ENCODE assay signal across 11 cellular contexts in genomic region chr6:107656883-107657282, GRCh38.
DNase-seq lines count a peak whose midpoint lies in the region; ATAC-seq and TF ChIP-seq lines count a peak whose summit lies in the region.
"Had no signal": no experiment of that assay in that cellular context is flagged by ENCODE, and none has a peak within 500 bp of the region (broad histone marks: within the 10 kb centered on the region; RNA-seq: fewer than 3 reads in every experiment).

No MANE protein-coding gene starts in this region.

- H3K4me1 Mint-ChIP-seq in activated naive CD8-positive, alpha-beta T cell treated with anti-CD3 and anti-CD28 coated beads, Interleukin-2, amount 10 ng/mL, durations not matched to agents 7 days and 5 days = peaks cover 51% of the 10 kb centered on the region
- H3K4me1 Mint-ChIP-seq in progenitor cell of endocrine pancreas (ENCODE audit: low read depth) (peaks cover 37% of the 10 kb centered on the region), glutamatergic neuron (ENCODE audit: low read depth, unreplicated experiment) (peaks cover 28% of the 10 kb centered on the region)

- no peak overlapping the region for H3K27ac ChIP-seq in BLaER1
- no peak overlapping the region for H3K27ac ChIP-seq in KMS-11
- H3K27ac ChIP-seq in mesenchymal stem cell (ENCODE audit: low read length, poor library complexity, severe bottlenecking) = no peak overlapping the region
- H3K27ac ChIP-seq: prostate gland had no signal

- no peak overlapping the region for H3K4ac ChIP-seq in mesenchymal stem cell (ENCODE audit: low read depth in 1 of 2, low read length in 2 of 2)

- POLR2A ChIA-PET in activated naive CD8-positive, alpha-beta T cell treated with anti-CD3 and anti-CD28 coated beads, Interleukin-2, amount 10 ng/mL, durations not matched to agents 7 days and 5 days (lab: Charles Lee) = interaction anchor here (1.4 to 5.3 kb wide), 10 partner anchors 9 to 338 kb away, joined by 3 to 55 read pairs (median 11); partner anchors contain the start of genes PDSS2 and SOBP

- no peak overlapping the region for H2BK12ac ChIP-seq in mesenchymal stem cell (ENCODE audit: low read length in 2 of 2)

- H2BK120ac ChIP-seq in mesenchymal stem cell (ENCODE audit: low read depth, low read length) = no peak overlapping the region

- H3K36me3 ChIP-seq in BLaER1 (no peaks in the 10 kb centered on the region), KMS-11 (ENCODE audit: insufficient read depth) (no peaks in the 10 kb centered on the region), mesenchymal stem cell (ENCODE audit: control insufficient read depth in 1 of 2, insufficient read depth in 2 of 2, low read depth in 1 of 2, low read length in 2 of 2) (peaks cover 0 to 19% of the 10 kb centered on the region in 2 experiments)
- H3K36me3 ChIP-seq: prostate gland had no signal

- H3K27me3 ChIP-seq in BLaER1 (no peaks in the 10 kb centered on the region), KMS-11 (ENCODE audit: insufficient read depth, low read depth) (no peaks in the 10 kb centered on the region), mesenchymal stem cell (ENCODE audit: control insufficient read depth in 1 of 2, insufficient read depth in 1 of 2, low read length in 2 of 2) (no peaks in the 10 kb centered on the region)

- no peak overlapping the region for H2AK5ac ChIP-seq in mesenchymal stem cell (ENCODE audit: low read length, severe bottlenecking)

- H3K18ac ChIP-seq in mesenchymal stem cell (ENCODE audit: low read depth in 1 of 2, low read length in 2 of 2) = peak overlapping the region in 1 of 2 experiments; percentile 29

- H3K9me3 ChIP-seq in BLaER1 = peaks cover 4% of the 10 kb centered on the region
- no peaks in the 10 kb centered on the region for H3K9me3 ChIP-seq in mesenchymal stem cell (ENCODE audit: control insufficient read depth, low read length)
- H3K9me3 ChIP-seq: prostate gland had no signal

- peak overlapping the region; percentile 83 for H3K4me2 ChIP-seq in BLaER1
- peak overlapping the region; percentile 53 for H3K4me2 ChIP-seq in KMS-11
- H3K4me2 ChIP-seq in mesenchymal stem cell (ENCODE audit: low read length, poor library complexity, severe bottlenecking) = no peak overlapping the region

- H3K4me3 Mint-ChIP-seq in activated naive CD8-positive, alpha-beta T cell treated with anti-CD3 and anti-CD28 coated beads, Interleukin-2, amount 10 ng/mL, durations not matched to agents 7 days and 5 days = peak overlapping the region; percentile 87
- H3K4me3 Mint-ChIP-seq in progenitor cell of endocrine pancreas (ENCODE audit: low read depth) (no peak overlapping the region), glutamatergic neuron (ENCODE audit: unreplicated experiment) (no peak overlapping the region)

- WGBS in mesenchymal stem cell = 73% methylated on average over 8 of the region's 8 CpGs

- no peaks in the 10 kb centered on the region for H3K79me2 ChIP-seq in KMS-11 (ENCODE audit: insufficient read depth, low read depth)

- H3K23ac ChIP-seq in mesenchymal stem cell (ENCODE audit: low read length in 2 of 2) = no peak overlapping the region

- DNase-seq in activated naive CD8-positive, alpha-beta T cell treated with anti-CD3 and anti-CD28 coated beads, Interleukin-2, amount 10 ng/mL, durations not matched to agents 7 days and 5 days = no peak
- DNase-seq in mesenchymal stem cell (no peak), progenitor cell of endocrine pancreas (ENCODE audit: low spot score, unreplicated experiment) (no peak), glutamatergic neuron (no peak), DMS114 treated with DMSO at 0.1 percent for 48 hours (lab: John Stamatoyannopoulos, UW; ENCODE audit: unreplicated experiment) (no peak)
- DNase-seq: activated T-cell treated with anti-CD3 and anti-CD28 coated beads, Interleukin-2, amount 50 U/mL, for 48 hours; NCI-H2081 treated with DMSO at 0.1 percent for 48 hours had no signal

- no peak for TF ChIP-seq CTCF in KMS-11 (conservative IDR thresholded peaks at IDR 0.05; ENCODE audit: low read depth, low read length)
- no peak for TF ChIP-seq CTCF in progenitor cell of endocrine pancreas (IDR thresholded peaks at IDR 0.05; ENCODE audit: unreplicated experiment)
- TF ChIP-seq CTCF in glutamatergic neuron (IDR thresholded peaks at IDR 0.05; ENCODE audit: partially characterized antibody, unreplicated experiment) = no peak

- H4K91ac ChIP-seq in mesenchymal stem cell (ENCODE audit: low read length) = no peak overlapping the region

- H3K9ac ChIP-seq in BLaER1 (no peak overlapping the region), KMS-11 (no peak overlapping the region), mesenchymal stem cell (ENCODE audit: low read length) (no peak overlapping the region)

- H2BK5ac ChIP-seq in mesenchymal stem cell (ENCODE audit: low read depth, low read length, poor library complexity, severe bottlenecking) = no peak overlapping the region

- H3K9me3 Mint-ChIP-seq in activated naive CD8-positive, alpha-beta T cell treated with anti-CD3 and anti-CD28 coated beads, Interleukin-2, amount 10 ng/mL, durations not matched to agents 7 days and 5 days = peaks cover 3% of the 10 kb centered on the region
- peaks cover 10% of the 10 kb centered on the region for H3K9me3 Mint-ChIP-seq in progenitor cell of endocrine pancreas (ENCODE audit: low read depth)
- H3K9me3 Mint-ChIP-seq in glutamatergic neuron (ENCODE audit: unreplicated experiment) = peaks cover 4% of the 10 kb centered on the region

- peak; percentile 5 for ATAC-seq in activated naive CD8-positive, alpha-beta T cell treated with anti-CD3 and anti-CD28 coated beads, Interleukin-2, amount 10 ng/mL, durations not matched to agents 7 days and 5 days (ENCODE audit: low read depth)
- no peak for ATAC-seq in HG03342 (IDR thresholded peaks at IDR 0.05; ENCODE audit: unreplicated experiment)

- H3K14ac ChIP-seq in mesenchymal stem cell (ENCODE audit: low read length in 2 of 2) = no peak overlapping the region

- H3K79me1 ChIP-seq in mesenchymal stem cell (replicated peaks; ENCODE audit: low read length, poor library complexity, severe bottlenecking) = no peaks in the 10 kb centered on the region

- peaks cover 3% of the 10 kb centered on the region for H3K36me3 Mint-ChIP-seq in activated naive CD8-positive, alpha-beta T cell treated with anti-CD3 and anti-CD28 coated beads, Interleukin-2, amount 10 ng/mL, durations not matched to agents 7 days and 5 days
- H3K36me3 Mint-ChIP-seq in progenitor cell of endocrine pancreas (ENCODE audit: insufficient read depth) (peaks cover 10% of the 10 kb centered on the region), glutamatergic neuron (ENCODE audit: unreplicated experiment) (peaks cover 6% of the 10 kb centered on the region)

- H3K4me3 ChIP-seq in BLaER1 (no peak overlapping the region), KMS-11 (IDR thresholded peaks at IDR 0.05; ENCODE audit: insufficient read depth, low read depth, low read length) (no peak overlapping the region), mesenchymal stem cell (ENCODE audit: insufficient read depth in 1 of 2, low read depth in 1 of 2, low read length in 2 of 2) (no peak overlapping the region)
- H3K4me3 ChIP-seq: prostate gland had no signal

- H4K20me1 ChIP-seq in BLaER1 (no peaks in the 10 kb centered on the region), KMS-11 (ENCODE audit: insufficient read depth) (no peaks in the 10 kb centered on the region)

- peak overlapping the region; percentile 96 for H3K27ac Mint-ChIP-seq in activated naive CD8-positive, alpha-beta T cell treated with anti-CD3 and anti-CD28 coated beads, Interleukin-2, amount 10 ng/mL, durations not matched to agents 7 days and 5 days
- H3K27ac Mint-ChIP-seq in progenitor cell of endocrine pancreas (no peak overlapping the region), glutamatergic neuron (ENCODE audit: unreplicated experiment) (no peak overlapping the region)

- H2BK15ac ChIP-seq in mesenchymal stem cell (ENCODE audit: low read depth, poor library complexity, severe bottlenecking) = peak overlapping the region; percentile 58

- no peaks in the 10 kb centered on the region for H3K27me3 Mint-ChIP-seq in activated naive CD8-positive, alpha-beta T cell treated with anti-CD3 and anti-CD28 coated beads, Interleukin-2, amount 10 ng/mL, durations not matched to agents 7 days and 5 days
- no peaks in the 10 kb centered on the region for H3K27me3 Mint-ChIP-seq in progenitor cell of endocrine pancreas
- no peaks in the 10 kb centered on the region for H3K27me3 Mint-ChIP-seq in glutamatergic neuron (ENCODE audit: unreplicated experiment)

- no peak overlapping the region for H4K8ac ChIP-seq in mesenchymal stem cell (ENCODE audit: low read length)

- H3K4me1 ChIP-seq in BLaER1 (peaks cover 28% of the 10 kb centered on the region), KMS-11 (ENCODE audit: low read depth, poor library complexity, severe bottlenecking) (peaks cover 41% of the 10 kb centered on the region), mesenchymal stem cell (ENCODE audit: control insufficient read depth, insufficient read depth, low read depth, low read length) (peaks cover 12% of the 10 kb centered on the region)
- H3K4me1 ChIP-seq: prostate gland had no signal

- H2AFZ ChIP-seq in KMS-11 (ENCODE audit: low read depth) (no peak overlapping the region), mesenchymal stem cell (ENCODE audit: low read depth, low read length) (no peak overlapping the region)
